ENCODE assay signal across 8 cellular contexts in genomic region chr11:64778223-64778472, GRCh38. TPM values are rescaled to one million over a fixed set of nuclear protein-coding genes. Genes with fewer than 3 reads are reported as not detected.
DNase-seq lines count a peak whose midpoint lies in the region; ATAC-seq and TF ChIP-seq lines count a peak whose summit lies in the region.

No MANE protein-coding gene starts in this region.

- H3K4me3 Mint-ChIP-seq in activated naive CD8-positive, alpha-beta T cell, result peak overlapping the region; percentile 93

- ATAC-seq in HG02588 (IDR thresholded peaks at IDR 0.05; ENCODE audit: unreplicated experiment), result peak; percentile 13
- peak; percentile 14 for ATAC-seq in left lobe of liver
- ATAC-seq in upper lobe of left lung (ENCODE audit: low FRiP score in 2 of 2), result peak in 1 of 2 donors; percentile 6
- no peak for ATAC-seq in HG02840 (IDR thresholded peaks at IDR 0.05; ENCODE audit: low FRiP score, unreplicated experiment)

- 1% methylated on average over 14 of the region's 28 CpGs; no CpG with 5 or more reads in 1 of the 2 donors for WGBS in upper lobe of left lung, 2 donors

- no peak overlapping the region for H3K27ac Mint-ChIP-seq in activated naive CD8-positive, alpha-beta T cell

- peak overlapping the region; percentile 100 for H3K27ac ChIP-seq in BLaER1
- peak overlapping the region; percentile 99 to 100 (median 100) for H3K27ac ChIP-seq in upper lobe of left lung

- TF ChIP-seq POLR2A in upper lobe of left lung (IDR thresholded peaks at IDR 0.05), result no peak

- no peaks in the 10 kb centered on the region for H3K9me3 Mint-ChIP-seq in activated naive CD8-positive, alpha-beta T cell (ENCODE audit: low read depth)

- H3K36me3 Mint-ChIP-seq in activated naive CD8-positive, alpha-beta T cell, result peaks cover 24% of the 10 kb centered on the region

- peak overlapping the region; percentile 29; the same call in 1 of the 2 replicates for H3K4me2 ChIP-seq in BLaER1

- H3K4me1 ChIP-seq in BLaER1 (peaks cover 57% of the 10 kb centered on the region), upper lobe of left lung (peaks cover 34 to 50% (median 37%) of the 10 kb centered on the region in 4 donors)

- peaks cover 62% of the 10 kb centered on the region for H3K4me1 Mint-ChIP-seq in activated naive CD8-positive, alpha-beta T cell (ENCODE audit: low read depth)

- no peaks in the 10 kb centered on the region for H3K27me3 Mint-ChIP-seq in activated naive CD8-positive, alpha-beta T cell

- H3K27me3 ChIP-seq in BLaER1 (no peaks in the 10 kb centered on the region), upper lobe of left lung (no peaks in the 10 kb centered on the region)

- H3K9me3 ChIP-seq in BLaER1, result no peaks in the 10 kb centered on the region
- no peaks in the 10 kb centered on the region for H3K9me3 ChIP-seq in upper lobe of left lung

- peaks cover 45% of the 10 kb centered on the region for H4K20me1 ChIP-seq in BLaER1

- TF ChIP-seq CTCF in upper lobe of left lung (IDR thresholded peaks at IDR 0.05), result no peak

- DNase-seq in left lobe of liver (ENCODE audit: low spot score), result no peak
- DNase-seq in upper lobe of left lung, result no peak
- DNase-seq in stimulated activated CD4-positive, alpha-beta T cell treated with anti-CD3 and anti-CD28 coated beads, Interleukin-12 subunit alpha, Interleukin-12 subunit beta, amount 100 ng/mL, for 4 hours, result no peak
- DNase-seq in C1 segment of cervical spinal cord (lab: John Stamatoyannopoulos, UW), result no peak

- H3K4me3 ChIP-seq in BLaER1, result peak overlapping the region; percentile 96
- H3K4me3 ChIP-seq in upper lobe of left lung, result peak overlapping the region; percentile 91 to 99 (median 96)

- H3K9ac ChIP-seq in BLaER1, result peak overlapping the region; percentile 100

- no peak for TF ChIP-seq EP300 in upper lobe of left lung (IDR thresholded peaks at IDR 0.05)

- H3K36me3 ChIP-seq in BLaER1 (peaks cover 43% of the 10 kb centered on the region), upper lobe of left lung (peaks cover 33 to 41% (median 34%) of the 10 kb centered on the region in 4 donors)

RNA-seq across cellular contexts. Expression of gene SF1, which starts 0.2 kb away (rescaled TPM):
- total RNA-seq in left lobe of liver, result 104 TPM
- total RNA-seq in upper lobe of left lung, result 100 to 1,000 TPM; 231 to 625 (median 265) TPM

RNA-seq across cellular contexts. Expression of gene PYGM, which starts 18.4 kb away (rescaled TPM):
- total RNA-seq in left lobe of liver (0.28 TPM), upper lobe of left lung (1 to 10 TPM; 1.0 to 3.7 (median 1.5) TPM)

RNA-seq across cellular contexts. Expression of gene MAP4K2, which starts 24.9 kb away (rescaled TPM):
- 6.6 TPM for total RNA-seq in left lobe of liver
- total RNA-seq in upper lobe of left lung, result 10 to 100 TPM; 19.0 to 84.7 (median 29.2) TPM

RNA-seq across cellular contexts. Expression of gene MEN1, which starts 32.2 kb away (rescaled TPM):
- total RNA-seq in left lobe of liver (24.0 TPM), upper lobe of left lung (10 to 100 TPM; 15.4 to 47.1 (median 24.4) TPM)

RNA-seq across cellular contexts. Expression of gene RASGRP2, which starts 34.2 kb away (rescaled TPM):
- total RNA-seq in left lobe of liver, result 4.2 TPM
- 10 to 100 TPM; 20.5 to 80.7 (median 33.9) TPM for total RNA-seq in upper lobe of left lung
